8 cellular contexts compared by ENCODE assay signal in genomic region chr20:3795511-3796468, GRCh38. TPM values are rescaled to one million over a fixed set of nuclear protein-coding genes. Genes with fewer than 3 reads are reported as not detected.
DNase-seq lines count a peak whose midpoint lies in the region; ATAC-seq and TF ChIP-seq lines count a peak whose summit lies in the region.

CDC25B (plus strand) TSS chr20:3796310; CDS start chr20:3796532, 222 bp downstream.

- peak; percentile 7 for TF ChIP-seq CTCF in GM20000 (IDR thresholded peaks at IDR 0.05; ENCODE audit: extremely low read depth, missing control alignments)

- H3K9me3 ChIP-seq in CD8-positive, alpha-beta memory T cell (ENCODE audit: low read length) = no peaks in the 10 kb centered on the region

- H3K27me3 Mint-ChIP-seq in CD8-positive, alpha-beta memory T cell = peaks cover 0 to 3% of the 10 kb centered on the region in 2 donors
- H3K27me3 Mint-ChIP-seq in activated CD8-positive, alpha-beta T cell treated with anti-CD3 and anti-CD28 coated beads, Interleukin-2, amount 10 ng/mL, durations not matched to agents 7 days and 5 days (ENCODE audit: low read depth) = no peaks in the 10 kb centered on the region

- H3K9me3 Mint-ChIP-seq in CD8-positive, alpha-beta memory T cell = no peaks in the 10 kb centered on the region
- H3K9me3 Mint-ChIP-seq in activated CD8-positive, alpha-beta T cell treated with anti-CD3 and anti-CD28 coated beads, Interleukin-2, amount 10 ng/mL, durations not matched to agents 7 days and 5 days (ENCODE audit: insufficient read depth) = no peaks in the 10 kb centered on the region

- CTCF ChIA-PET in CD8-positive, alpha-beta memory T cell (lab: Charles Lee) = interaction anchor here (1.5 to 3.5 kb wide), 6 partner anchors 10 to 59 kb away, joined by 4 to 44 read pairs (median 9); partner anchors contain the start of genes AP5S1, CENPB and SPEF1
- CTCF ChIA-PET in activated CD8-positive, alpha-beta T cell treated with anti-CD3 and anti-CD28 coated beads, Interleukin-2, amount 10 ng/mL, durations not matched to agents 7 days and 5 days (lab: Charles Lee) = interaction anchor here (1.3 to 2.6 kb wide), 3 partner anchors 9 to 23 kb away, joined by 4 to 29 read pairs (median 8); partner anchors contain the start of genes AP5S1 and CENPB

- H3K36me3 ChIP-seq in CD8-positive, alpha-beta memory T cell (ENCODE audit: insufficient read depth, low read length) = peaks cover 18% of the 10 kb centered on the region

- H3K4me1 Mint-ChIP-seq in CD8-positive, alpha-beta memory T cell = peaks cover 39 to 47% (median 45%) of the 10 kb centered on the region in 3 donors
- peaks cover 41% of the 10 kb centered on the region for H3K4me1 Mint-ChIP-seq in activated CD8-positive, alpha-beta T cell treated with anti-CD3 and anti-CD28 coated beads, Interleukin-2, amount 10 ng/mL, durations not matched to agents 7 days and 5 days (ENCODE audit: low read depth)

- H3K27me3 ChIP-seq in CD8-positive, alpha-beta memory T cell (ENCODE audit: insufficient read depth, low read length, poor library complexity, severe bottlenecking) = no peaks in the 10 kb centered on the region

- ATAC-seq in activated CD8-positive, alpha-beta T cell treated with anti-CD3 and anti-CD28 coated beads, Interleukin-2, amount 10 ng/mL, durations not matched to agents 7 days and 5 days = peak; percentile 79

- H3K4me3 ChIP-seq in CD8-positive, alpha-beta memory T cell (ENCODE audit: low read length) = peak within 1 kb of the TSS; percentile 92

- POLR2A ChIA-PET in CD8-positive, alpha-beta memory T cell (lab: Charles Lee) = interaction anchor here (1.1 to 2.1 kb wide), 7 partner anchors 9 to 28 kb away, joined by 3 to 20 read pairs (median 9); partner anchors contain the start of genes ADISSP, AP5S1 and CENPB
- POLR2A ChIA-PET in activated CD8-positive, alpha-beta T cell treated with anti-CD3 and anti-CD28 coated beads, Interleukin-2, amount 10 ng/mL, durations not matched to agents 7 days and 5 days (lab: Charles Lee) = interaction anchor here (0.8 to 3.1 kb wide), 7 partner anchors 9 to 23 kb away, joined by 4 to 44 read pairs (median 7); partner anchors contain the start of genes AP5S1 and CENPB

- peaks cover 12 to 48% (median 19%) of the 10 kb centered on the region in 3 donors for H3K36me3 Mint-ChIP-seq in CD8-positive, alpha-beta memory T cell
- H3K36me3 Mint-ChIP-seq in activated CD8-positive, alpha-beta T cell treated with anti-CD3 and anti-CD28 coated beads, Interleukin-2, amount 10 ng/mL, durations not matched to agents 7 days and 5 days (ENCODE audit: low read depth) = peaks cover 46% of the 10 kb centered on the region

- peak within 1 kb of the TSS; percentile 94 to 99 (median 96) for H3K27ac Mint-ChIP-seq in CD8-positive, alpha-beta memory T cell
- H3K27ac Mint-ChIP-seq in activated CD8-positive, alpha-beta T cell treated with anti-CD3 and anti-CD28 coated beads, Interleukin-2, amount 10 ng/mL, durations not matched to agents 7 days and 5 days = peak within 1 kb of the TSS; percentile 98

- H3K27ac ChIP-seq in CD8-positive, alpha-beta memory T cell (ENCODE audit: low read depth, low read length) = peak within 1 kb of the TSS; percentile 89

- H3K4me1 ChIP-seq in CD8-positive, alpha-beta memory T cell (ENCODE audit: insufficient read depth, low read length) = peaks cover 38% of the 10 kb centered on the region

- H3K4me3 Mint-ChIP-seq in CD8-positive, alpha-beta memory T cell = peak within 1 kb of the TSS; percentile 94 to 100 (median 98)
- peak within 1 kb of the TSS; percentile 93 for H3K4me3 Mint-ChIP-seq in activated CD8-positive, alpha-beta T cell treated with anti-CD3 and anti-CD28 coated beads, Interleukin-2, amount 10 ng/mL, durations not matched to agents 7 days and 5 days

- DNase-seq in CD8-positive, alpha-beta memory T cell = peak; percentile 81 to 92 (median 88)
- DNase-seq in GM20000 (ENCODE audit: low spot score) (peak; percentile 93), HT-29 (ENCODE audit: low spot score) (peak; percentile 93), NK-92 (lab: John Stamatoyannopoulos, UW; ENCODE audit: unreplicated experiment) (peak; percentile 64), lung microvascular endothelial cell (ENCODE audit: low read depth in 2 of 2) (peak; percentile 90 to 91)
- peak; percentile 97 for DNase-seq in activated CD8-positive, alpha-beta T cell treated with anti-CD3 and anti-CD28 coated beads, Interleukin-2, amount 10 ng/mL, durations not matched to agents 7 days and 5 days
- peak; percentile 88 for DNase-seq in effector CD4-positive, alpha-beta T cell
- peak; percentile 85 for DNase-seq in stimulated activated CD8-positive, alpha-beta memory T cell treated with anti-CD3 and anti-CD28 coated beads, Interleukin-12 subunit alpha, Interleukin-12 subunit beta, amount 100 ng/mL, for 1 hour (ENCODE audit: low read depth)

RNA-seq across cellular contexts. Expression of gene CDC25B, which starts in this region (rescaled TPM):
- 10 to 100 TPM; 78.0 to 81.6 TPM for total RNA-seq in CD8-positive, alpha-beta memory T cell
- polyA plus RNA-seq in CD8-positive, alpha-beta memory T cell = 61.6 TPM
- total RNA-seq in HT-29 (2014; rRNA removed; shearing (Covaris generic)) = 71.1 and 71.6 TPM in 2 replicates
- total RNA-seq in activated CD8-positive, alpha-beta T cell treated with anti-CD3 and anti-CD28 coated beads, Interleukin-2, amount 10 ng/mL, durations not matched to agents 7 days and 5 days = 100 to 1,000 TPM; 294 to 298 TPM
- 18.3 and 21.4 TPM in 2 replicates for total RNA-seq in lung microvascular endothelial cell

Comparison
In these comparisons a context has a peak if more than half of its experiments do, and no peak if none do; other contexts are left out.
1. Peak in every context shown above with its lines: DNase-seq, ATAC-seq, H3K4me3 ChIP-seq and H3K27ac ChIP-seq.